In genomic region chr2:15797231-15797945, GRCh38 we compare ENCODE assay signal across 14 cellular contexts.
DNase-seq lines count a peak whose midpoint lies in the region; ATAC-seq, FAIRE-seq and TF ChIP-seq lines count a peak whose summit lies in the region.
"Had no signal": no experiment of that assay in that cellular context is flagged by ENCODE, and none has a peak within 500 bp of the region (broad histone marks: within the 10 kb centered on the region; RNA-seq: fewer than 3 reads in every experiment).

No MANE protein-coding gene starts in this region.

- H3K36me3 ChIP-seq in H7 (replicated peaks; ENCODE audit: control insufficient read depth, insufficient read depth, low read length): no peaks in the 10 kb centered on the region

- TF ChIP-seq CTCF in D721Med (IDR thresholded peaks at IDR 0.05; ENCODE audit: insufficient read depth, missing control alignments): peak; percentile 14
- no peak for TF ChIP-seq CTCF in RWPE1 (conservative IDR thresholded peaks at IDR 0.05; ENCODE audit: low read depth)

- CTCF ChIA-PET in RWPE1 (lab: Yijun Ruan, JAX): interaction anchor here (0.6 to 0.8 kb wide), 3 partner anchors 122 to 690 kb away, joined by 3 to 4 read pairs (median 4); no protein-coding TSS in a partner anchor

- in situ Hi-C loops in SK-MEL-5 (cut with HindIII; ENCODE audit: low pct_unique_long_range_greater_than_20kb, low sequenced_read_pairs): no loop called here

- no peak overlapping the region for H3K4me3 ChIP-seq in H7 (ENCODE audit: insufficient read depth, low read depth, low read length)

- no peaks in the 10 kb centered on the region; the same call in 1 of the 2 replicates for H3K27me3 ChIP-seq in H7 (ENCODE audit: control insufficient read depth, insufficient read depth, low read length)

- H3K27ac ChIP-seq in RWPE1: no peak overlapping the region

- no peak for DNase-seq in D721Med (ENCODE audit: insufficient read length, low spot score)
- peak; percentile 86 for DNase-seq in H7
- peak; percentile 48 for DNase-seq in SK-MEL-5 (ENCODE audit: low read depth, low spot score)
- peak; percentile 88 for DNase-seq in left kidney (ENCODE audit: low read depth, low spot score)
- no peak for DNase-seq in NCI-H1694 treated with DMSO at 0.1 percent for 48 hours (lab: John Stamatoyannopoulos, UW)
- DNase-seq in RWPE1 (ENCODE audit: low spot score): no peak
- DNase-seq in SW 1271 (lab: John Stamatoyannopoulos, UW): no peak
- DNase-seq: activated naive CD4-positive, alpha-beta T cell; HFFc6; NCI-H1092 treated with DMSO at 0.1 percent for 48 hours; NCI-H510A; occipital lobe; Right ventricle myocardium superior had no signal

- no peak for FAIRE-seq in D721Med (lab: Jason Lieb, UNC)

- ATAC-seq in GM18870 (IDR thresholded peaks at IDR 0.05; ENCODE audit: unreplicated experiment): no peak

- POLR2A ChIA-PET in RWPE1 (lab: Yijun Ruan, JAX; ENCODE audit: low non-redundant PET): no interaction called here

Comparison
In these comparisons a context has a peak if more than half of its experiments do, and no peak if none do; other contexts are left out.
1. DNase-seq: peak in H7 (single experiment), SK-MEL-5 (single experiment) and left kidney (single experiment); none in D721Med (single experiment), NCI-H1694 treated with DMSO at 0.1 percent for 48 hours (single experiment), RWPE1 (single experiment) and SW 1271 (0 of 2).